10 cellular contexts compared by ENCODE assay signal in the genomic region with DNA sequence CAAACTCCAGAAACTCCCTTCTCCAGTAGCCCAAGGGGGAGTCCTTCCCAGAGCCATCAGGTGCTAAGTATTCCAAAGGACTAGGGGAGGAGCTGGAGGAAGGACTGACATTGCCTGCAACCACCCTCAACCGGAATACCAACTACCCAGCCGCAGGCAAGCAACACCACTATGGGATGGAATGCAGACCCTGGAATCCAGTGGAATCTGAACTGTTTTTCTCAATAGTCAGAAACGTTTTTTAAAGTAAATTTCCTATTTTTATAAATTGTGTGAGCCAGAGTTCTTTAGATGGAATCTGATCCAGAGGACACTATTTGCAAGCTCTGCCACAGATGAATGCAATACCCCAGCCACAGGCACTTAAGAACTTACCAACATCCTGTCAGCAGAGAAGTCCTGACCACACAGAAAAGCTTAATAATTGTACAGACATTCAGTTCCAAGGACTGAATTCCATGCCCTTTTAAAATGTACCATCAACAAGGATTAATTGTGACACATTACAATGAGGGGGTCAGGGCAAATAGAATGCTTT.
DNase-seq lines count a peak whose midpoint lies in the region; ATAC-seq and TF ChIP-seq lines count a peak whose summit lies in the region.
"Had no signal": no experiment of that assay in that cellular context is flagged by ENCODE, and none has a peak within 500 bp of the region (broad histone marks: within the 10 kb centered on the region; RNA-seq: fewer than 3 reads in every experiment).

No MANE protein-coding gene starts in this region.

- DNase-seq in SK-N-MC (ENCODE audit: low read depth, low spot score) (peak; percentile 10), sigmoid colon (no peak), OCI-M1 (lab: John Stamatoyannopoulos, UW) (no peak)
- DNase-seq in activated CD4-positive, alpha-beta memory T cell treated with anti-CD3 and anti-CD28 coated beads, Interleukin-2, amount 10 ng/mL, durations not matched to agents 7 days and 5 days = no peak
- DNase-seq: activated T-cell treated with anti-CD3 and anti-CD28 coated beads for 4 hours, NCI-H446 treated with DMSO at 0.1 percent for 48 hours, right lobe of liver had no signal

- H3K36me3 Mint-ChIP-seq in activated CD4-positive, alpha-beta memory T cell treated with anti-CD3 and anti-CD28 coated beads, Interleukin-2, amount 10 ng/mL, durations not matched to agents 7 days and 5 days (ENCODE audit: low read depth) = peaks cover 27% of the 10 kb centered on the region

- no peak for TF ChIP-seq EP300 in gastroesophageal sphincter (IDR thresholded peaks at IDR 0.05)
- TF ChIP-seq EP300 in sigmoid colon (IDR thresholded peaks at IDR 0.05) = no peak

- H3K27ac ChIP-seq in SK-N-MC (peak overlapping the region; percentile 5; the same call in 1 of the 2 replicates), gastroesophageal sphincter (peak overlapping the region in 3 of 4 donors; percentile 37 to 61 (median 59)), sigmoid colon (peak overlapping the region; percentile 5 to 64 (median 26))
- H3K27ac ChIP-seq: right lobe of liver had no signal

- H3K27me3 ChIP-seq in gastroesophageal sphincter (no peaks in the 10 kb centered on the region), sigmoid colon (no peaks in the 10 kb centered on the region)
- H3K27me3 ChIP-seq: right lobe of liver had no signal

- peaks cover 2% of the 10 kb centered on the region; the same call in 1 of the 2 replicates for H3K36me3 ChIP-seq in SK-N-MC (ENCODE audit: insufficient read depth, low read length)
- peaks cover 0 to 23% of the 10 kb centered on the region in 2 donors for H3K36me3 ChIP-seq in gastroesophageal sphincter
- peaks cover 0 to 36% (median 0%) of the 10 kb centered on the region in 4 donors for H3K36me3 ChIP-seq in sigmoid colon
- H3K36me3 ChIP-seq: right lobe of liver had no signal

- no peaks in the 10 kb centered on the region for H3K9me3 Mint-ChIP-seq in activated CD4-positive, alpha-beta memory T cell treated with anti-CD3 and anti-CD28 coated beads, Interleukin-2, amount 10 ng/mL, durations not matched to agents 7 days and 5 days

- WGBS in gastroesophageal sphincter (ENCODE audit: low coverage in 1 of 2), 2 donors = 64 to 81% methylated on average over 2 to 3 of the region's 3 CpGs
- WGBS in sigmoid colon, 2 donors = 82 to 93% methylated on average over 3 of the region's 3 CpGs

- TF ChIP-seq POLR2A in gastroesophageal sphincter (IDR thresholded peaks at IDR 0.05) (no peak), sigmoid colon (IDR thresholded peaks at IDR 0.05) (no peak)

- H3K9me3 ChIP-seq in SK-N-MC (ENCODE audit: low read depth, low read length) (no peaks in the 10 kb centered on the region), gastroesophageal sphincter (no peaks in the 10 kb centered on the region), sigmoid colon (no peaks in the 10 kb centered on the region)
- H3K9me3 ChIP-seq: right lobe of liver had no signal

- H3K27me3 Mint-ChIP-seq in activated CD4-positive, alpha-beta memory T cell treated with anti-CD3 and anti-CD28 coated beads, Interleukin-2, amount 10 ng/mL, durations not matched to agents 7 days and 5 days = no peaks in the 10 kb centered on the region

- CTCF ChIA-PET in activated CD4-positive, alpha-beta memory T cell treated with anti-CD3 and anti-CD28 coated beads, Interleukin-2, amount 10 ng/mL, durations not matched to agents 7 days and 5 days (lab: Charles Lee) = no interaction called here

- no peak for TF ChIP-seq CTCF in gastroesophageal sphincter (IDR thresholded peaks at IDR 0.05)
- TF ChIP-seq CTCF in sigmoid colon (IDR thresholded peaks at IDR 0.05) = no peak

- peaks cover 12% of the 10 kb centered on the region for H3K4me1 Mint-ChIP-seq in activated CD4-positive, alpha-beta memory T cell treated with anti-CD3 and anti-CD28 coated beads, Interleukin-2, amount 10 ng/mL, durations not matched to agents 7 days and 5 days

- no peak overlapping the region for H3K27ac Mint-ChIP-seq in activated CD4-positive, alpha-beta memory T cell treated with anti-CD3 and anti-CD28 coated beads, Interleukin-2, amount 10 ng/mL, durations not matched to agents 7 days and 5 days

- H3K4me3 ChIP-seq in SK-N-MC = no peak overlapping the region
- no peak overlapping the region for H3K4me3 ChIP-seq in gastroesophageal sphincter
- no peak overlapping the region for H3K4me3 ChIP-seq in sigmoid colon
- H3K4me3 ChIP-seq: right lobe of liver had no signal

- intact Hi-C loops in sigmoid colon (cut with DNase I) = no loop called here

- peak; percentile 69 for ATAC-seq in GM21423 (IDR thresholded peaks at IDR 0.05; ENCODE audit: unreplicated experiment)
- ATAC-seq in gastroesophageal sphincter = peak; percentile 68
- no peak for ATAC-seq in HG02759 (IDR thresholded peaks at IDR 0.05; ENCODE audit: unreplicated experiment)

- peaks cover 4 to 39% (median 11%) of the 10 kb centered on the region in 3 donors for H3K4me1 ChIP-seq in gastroesophageal sphincter
- H3K4me1 ChIP-seq in sigmoid colon = peaks cover 0 to 51% (median 38%) of the 10 kb centered on the region in 4 donors
- H3K4me1 ChIP-seq: right lobe of liver had no signal

- H3K4me3 Mint-ChIP-seq in activated CD4-positive, alpha-beta memory T cell treated with anti-CD3 and anti-CD28 coated beads, Interleukin-2, amount 10 ng/mL, durations not matched to agents 7 days and 5 days = no peak overlapping the region

- POLR2A ChIA-PET in activated CD4-positive, alpha-beta memory T cell treated with anti-CD3 and anti-CD28 coated beads, Interleukin-2, amount 10 ng/mL, durations not matched to agents 7 days and 5 days (lab: Charles Lee) = interaction anchor here (1.3 kb wide), 1 partner anchor 51 kb away, joined by 3 read pairs; no protein-coding TSS in a partner anchor

- no peak overlapping the region for H3K9ac ChIP-seq in SK-N-MC (ENCODE audit: insufficient read length)

Comparison
In these comparisons a context has a peak if more than half of its experiments do, and no peak if none do; other contexts are left out.
1. H3K27ac ChIP-seq: peak in every context shown above with its lines; median percentile 59 in gastroesophageal sphincter; 26 in sigmoid colon; 5 in SK-N-MC.